ENCODE assay signal across 29 cellular contexts in genomic region chr11:130871616-130872015, GRCh38. TPM values are rescaled to one million over a fixed set of nuclear protein-coding genes. Genes with fewer than 3 reads are reported as not detected.
A peak's percentile ranks its signal among the peaks of the same experiment; 100 is the strongest.
DNase-seq lines count a peak whose midpoint lies in the region; ATAC-seq and TF ChIP-seq lines count a peak whose summit lies in the region.
"Had no signal": no experiment of that assay in that cellular context is flagged by ENCODE, and none has a peak within 500 bp of the region (broad histone marks: within the 10 kb centered on the region; RNA-seq: fewer than 3 reads in every experiment).

No MANE protein-coding gene starts in this region.

- CTCF ChIA-PET in MCF 10A (lab: Yijun Ruan, JAX), result interaction anchor here (0.6 to 40.3 kb wide), 6 partner anchors 9 to 887 kb away, joined by 3 to 1064 read pairs (median 25); partner anchors contain the start of genes ADAMTS15 and ADAMTS8

- H3K4me3 ChIP-seq in breast epithelium, result no peak overlapping the region
- H3K4me3 ChIP-seq in H7 (ENCODE audit: insufficient read depth, low read depth, low read length), result no peak overlapping the region

- no peak for TF ChIP-seq POLR2A in breast epithelium (IDR thresholded peaks at IDR 0.05)

- H3K4me3 Mint-ChIP-seq in MCF 10A (ENCODE audit: unreplicated experiment) (no peak overlapping the region), memory B cell (no peak overlapping the region)
- H3K4me3 Mint-ChIP-seq: activated CD8-positive, alpha-beta memory T cell treated with anti-CD3 and anti-CD28 coated beads, Interleukin-2, amount 10 ng/mL, durations not matched to agents 7 days and 5 days; activated T-cell treated with anti-CD3 and anti-CD28 coated beads, Interleukin-2, amount 50 U/mL, for 72 hours; CD4-positive, alpha-beta memory T cell; effector memory CD8-positive, alpha-beta T cell; IgD-negative memory B cell; naive thymus-derived CD4-positive, alpha-beta T cell; stimulated activated naive CD8-positive, alpha-beta T cell treated with anti-CD3 and anti-CD28 coated beads, Interleukin-15, amount 100 ng/mL, for 72 hours; type B pancreatic cell had no signal

- no peaks in the 10 kb centered on the region for H3K36me3 ChIP-seq in breast epithelium
- peaks cover 2% of the 10 kb centered on the region; the same call in 1 of the 2 replicates for H3K36me3 ChIP-seq in H7 (replicated peaks; ENCODE audit: control insufficient read depth, insufficient read depth, low read length)

- H3K36me3 Mint-ChIP-seq in MCF 10A (ENCODE audit: insufficient read depth, unreplicated experiment), result peaks cover 54% of the 10 kb centered on the region
- H3K36me3 Mint-ChIP-seq in memory B cell, result peaks cover 22% of the 10 kb centered on the region
- H3K36me3 Mint-ChIP-seq: activated naive CD4-positive, alpha-beta T cell treated with anti-CD3 and anti-CD28 coated beads, Interleukin-2, amount 50 U/mL, for 72 hours had no signal

- H3K27ac ChIP-seq in breast epithelium (no peak overlapping the region), caudate nucleus (ENCODE audit: low read depth, low read length) (peak overlapping the region; percentile 85), substantia nigra (ENCODE audit: low read depth, low read length, poor library complexity, severe bottlenecking) (peak overlapping the region; percentile 22)

- no peak for ATAC-seq in memory B cell (ENCODE audit: low read depth)
- no peak for ATAC-seq in GM21786 (IDR thresholded peaks at IDR 0.05; ENCODE audit: unreplicated experiment)
- ATAC-seq: activated CD8-positive, alpha-beta memory T cell treated with anti-CD3 and anti-CD28 coated beads, Interleukin-2, amount 10 ng/mL, durations not matched to agents 7 days and 5 days; activated naive CD4-positive, alpha-beta T cell treated with anti-CD3 and anti-CD28 coated beads, Interleukin-2, amount 50 U/mL, for 72 hours; activated T-cell treated with anti-CD3 and anti-CD28 coated beads, Interleukin-2, amount 50 U/mL, for 72 hours; effector memory CD8-positive, alpha-beta T cell; HCT116; naive thymus-derived CD4-positive, alpha-beta T cell; stimulated activated naive CD8-positive, alpha-beta T cell treated with anti-CD3 and anti-CD28 coated beads, Interleukin-15, amount 100 ng/mL, for 72 hours had no signal

- H3K27me3 ChIP-seq in breast epithelium (no peaks in the 10 kb centered on the region), H7 (ENCODE audit: control insufficient read depth, insufficient read depth, low read length) (no peaks in the 10 kb centered on the region)

- H3K27me3 Mint-ChIP-seq in MCF 10A (ENCODE audit: insufficient read depth, unreplicated experiment) (no peaks in the 10 kb centered on the region), memory B cell (no peaks in the 10 kb centered on the region)
- H3K27me3 Mint-ChIP-seq: activated CD8-positive, alpha-beta memory T cell treated with anti-CD3 and anti-CD28 coated beads, Interleukin-2, amount 10 ng/mL, durations not matched to agents 7 days and 5 days; CD4-positive, alpha-beta memory T cell; effector memory CD8-positive, alpha-beta T cell; IgD-negative memory B cell; naive thymus-derived CD4-positive, alpha-beta T cell; stimulated activated naive CD8-positive, alpha-beta T cell treated with anti-CD3 and anti-CD28 coated beads, Interleukin-15, amount 100 ng/mL, for 72 hours; type B pancreatic cell had no signal

- DNase-seq in MCF 10A (ENCODE audit: unreplicated experiment), result peak; percentile 29
- DNase-seq in breast epithelium (ENCODE audit: low spot score in 2 of 2), result no peak
- no peak for DNase-seq in caudate nucleus (lab: John Stamatoyannopoulos, UW)
- no peak for DNase-seq in memory B cell (ENCODE audit: low spot score in 2 of 2)
- no peak for DNase-seq in substantia nigra (lab: John Stamatoyannopoulos, UW)
- DNase-seq in mucosa of gallbladder (ENCODE audit: low spot score), result no peak
- DNase-seq in H7, result no peak
- DNase-seq: activated CD4-positive, alpha-beta T cell treated with anti-CD3 and anti-CD28 coated beads, Interleukin-2, amount 50 U/mL, for 1 hour; activated CD8-positive, alpha-beta memory T cell treated with anti-CD3 and anti-CD28 coated beads, Interleukin-2, amount 10 ng/mL, durations not matched to agents 7 days and 5 days; activated T-cell treated with anti-CD3 and anti-CD28 coated beads, Interleukin-2, amount 50 U/mL, for 72 hours; AML-193; CD4-positive, alpha-beta memory T cell; effector memory CD8-positive, alpha-beta T cell; kidney; mesendoderm; naive thymus-derived CD4-positive, alpha-beta T cell; NCI-H1417 treated with DMSO at 0.1 percent for 48 hours; NCI-H2081 treated with DMSO at 0.1 percent for 48 hours; NCI-H774; occipital lobe; stimulated activated CD4-positive, alpha-beta T cell treated with anti-CD3 and anti-CD28 coated beads, Interleukin-12 subunit alpha, Interleukin-12 subunit beta, amount 100 ng/mL, for 4 hours; stimulated activated CD4-positive, alpha-beta T cell treated with anti-CD3 and anti-CD28 coated beads, Interleukin-4, amount 100 ng/mL, for 4 hours; stimulated activated naive CD8-positive, alpha-beta T cell treated with anti-CD3 and anti-CD28 coated beads, Interleukin-15, amount 100 ng/mL, for 72 hours; T-helper 9 cell had no signal

- H3K9me3 Mint-ChIP-seq in MCF 10A (ENCODE audit: unreplicated experiment) (no peaks in the 10 kb centered on the region), memory B cell (no peaks in the 10 kb centered on the region)
- H3K9me3 Mint-ChIP-seq: activated naive CD4-positive, alpha-beta T cell treated with anti-CD3 and anti-CD28 coated beads, Interleukin-2, amount 50 U/mL, for 72 hours; activated T-cell treated with anti-CD3 and anti-CD28 coated beads, Interleukin-2, amount 50 U/mL, for 72 hours; CD4-positive, alpha-beta memory T cell; effector memory CD8-positive, alpha-beta T cell; IgD-negative memory B cell; naive thymus-derived CD4-positive, alpha-beta T cell; stimulated activated naive CD8-positive, alpha-beta T cell treated with anti-CD3 and anti-CD28 coated beads, Interleukin-15, amount 100 ng/mL, for 72 hours; type B pancreatic cell had no signal

- intact Hi-C loops in MCF 10A (cut with micrococcal nuclease), result no loop called here
- intact Hi-C loops in breast epithelium (cut with DNase I; ENCODE audit: low total_unique reads), result no loop called here

- no peaks in the 10 kb centered on the region for H3K4me1 ChIP-seq in breast epithelium

- no TSS peak for BruUV-seq in MCF 10A (replicated peaks; lab: Mats Ljungman, UMichigan)

- H3K4me1 Mint-ChIP-seq in MCF 10A (ENCODE audit: insufficient read depth, unreplicated experiment) (peaks cover 9% of the 10 kb centered on the region), memory B cell (no peaks in the 10 kb centered on the region)
- H3K4me1 Mint-ChIP-seq: activated CD8-positive, alpha-beta memory T cell treated with anti-CD3 and anti-CD28 coated beads, Interleukin-2, amount 10 ng/mL, durations not matched to agents 7 days and 5 days; IgD-negative memory B cell; stimulated activated naive CD8-positive, alpha-beta T cell treated with anti-CD3 and anti-CD28 coated beads, Interleukin-15, amount 100 ng/mL, for 72 hours had no signal

- H3K9me3 ChIP-seq in breast epithelium, result no peaks in the 10 kb centered on the region

- peak overlapping the region; percentile 35 for H3K27ac Mint-ChIP-seq in MCF 10A (ENCODE audit: low read depth, unreplicated experiment)
- peak overlapping the region; percentile 60 for H3K27ac Mint-ChIP-seq in memory B cell
- H3K27ac Mint-ChIP-seq: activated CD8-positive, alpha-beta memory T cell treated with anti-CD3 and anti-CD28 coated beads, Interleukin-2, amount 10 ng/mL, durations not matched to agents 7 days and 5 days; activated naive CD4-positive, alpha-beta T cell treated with anti-CD3 and anti-CD28 coated beads, Interleukin-2, amount 50 U/mL, for 72 hours; activated T-cell treated with anti-CD3 and anti-CD28 coated beads, Interleukin-2, amount 50 U/mL, for 72 hours; effector memory CD8-positive, alpha-beta T cell; naive thymus-derived CD4-positive, alpha-beta T cell; type B pancreatic cell had no signal

- no peak for TF ChIP-seq CTCF in MCF 10A (IDR thresholded peaks at IDR 0.05; ENCODE audit: unreplicated experiment)
- no peak for TF ChIP-seq CTCF in breast epithelium (IDR thresholded peaks at IDR 0.05)

- POLR2A ChIA-PET in MCF 10A (lab: Yijun Ruan, JAX), result interaction anchor here (1.7 to 1.8 kb wide), 2 partner anchors 9 to 441 kb away, joined by 5 to 7 read pairs; no protein-coding TSS in a partner anchor

RNA-seq across cellular contexts. Expression of gene SNX19, which starts 44.7 kb away (rescaled TPM):
- 53.5 and 60.5 TPM in 2 replicates for total RNA-seq in MCF 10A (2022)
- 100 to 1,000 TPM in 2 of 3 donors, 10 to 100 TPM in 1; 91.0 to 119 (median 100) TPM for total RNA-seq in breast epithelium
- 76.6 TPM for total RNA-seq in mucosa of gallbladder
- 22.7 and 23.9 TPM in 2 replicates for total RNA-seq in H7 (2014; rRNA removed; shearing (Covaris generic))

Comparison
In these comparisons a context has a peak if more than half of its experiments do, and no peak if none do; other contexts are left out.
1. H3K27ac ChIP-seq: peak in caudate nucleus (single experiment) and substantia nigra (single experiment); none in breast epithelium (0 of 2).